ENCODE assay signal across 1 cellular context in genomic region chr20:25253606-25254275, GRCh38.
TF ChIP-seq lines count a peak whose summit lies in the region.

No MANE protein-coding gene starts in this region.

TF ChIP-seq in HCT116, 20 proteins besides CTCF, POLR2A, EP300 and RAD21:
- TF ChIP-seq TCF7L2 (IDR thresholded peaks at IDR 0.05; ENCODE audit: borderline replicate concordance, extremely low read depth, insufficient read depth, insufficient read length): no peak
- no peak for TF ChIP-seq POLR2AphosphoS5 (IDR thresholded peaks at IDR 0.05; ENCODE audit: low read depth, low read length)
- TF ChIP-seq MAX (IDR thresholded peaks at IDR 0.05): no peak
- TF ChIP-seq EZH2 (IDR thresholded peaks at IDR 0.05): no peak
- TF ChIP-seq ZNF274 (IDR thresholded peaks at IDR 0.05; ENCODE audit: low read depth, low read length): no peak
- TF ChIP-seq REST (IDR thresholded peaks at IDR 0.05; ENCODE audit: low read depth): no peak
- TF ChIP-seq EZH2phosphoT487 (IDR thresholded peaks at IDR 0.05; ENCODE audit: borderline replicate concordance): no peak
- TF ChIP-seq SRF (IDR thresholded peaks at IDR 0.05; ENCODE audit: low read depth): no peak
- TF ChIP-seq ELF1 (IDR thresholded peaks at IDR 0.05; ENCODE audit: borderline replicate concordance, low read depth): no peak
- no peak for TF ChIP-seq YY1 (IDR thresholded peaks at IDR 0.05; ENCODE audit: extremely low read depth, insufficient replicate concordance, low read depth, low read length)
- no peak for TF ChIP-seq ATF3 (IDR thresholded peaks at IDR 0.05)
- no peak for TF ChIP-seq EGR1 (IDR thresholded peaks at IDR 0.05; ENCODE audit: low read depth)
- TF ChIP-seq FOSL1 (IDR thresholded peaks at IDR 0.05; ENCODE audit: low read depth): no peak
- TF ChIP-seq ZBTB33 (IDR thresholded peaks at IDR 0.05; ENCODE audit: extremely low read depth, insufficient replicate concordance, low read length): no peak
TF ChIP-seq in HCT116: peak in this region for 0.
